Comparison of ENCODE assay signal across 4 cellular contexts in the genomic region with DNA sequence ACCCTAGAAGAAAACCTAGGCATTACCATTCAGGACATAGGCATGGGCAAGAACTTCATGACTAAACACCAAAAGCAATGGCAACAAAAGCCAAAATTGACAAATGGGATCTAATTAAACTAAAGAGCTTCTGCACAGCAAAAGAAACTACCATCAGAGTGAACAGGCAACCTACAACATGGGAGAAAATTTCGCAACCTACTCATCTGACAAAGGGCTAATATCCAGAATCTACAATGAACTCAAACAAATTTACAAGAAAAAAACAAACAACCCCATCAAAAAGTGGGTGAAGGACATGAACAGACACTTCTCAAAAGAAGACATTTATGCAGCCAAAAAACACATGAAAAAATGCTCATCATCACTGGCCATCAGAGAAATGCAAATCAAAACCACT. TPM values are rescaled to one million over a fixed set of nuclear protein-coding genes. Genes with fewer than 3 reads are reported as not detected.
"Had no signal": no experiment of that assay in that cellular context is flagged by ENCODE, and none has a peak within 500 bp of the region (broad histone marks: within the 10 kb centered on the region; RNA-seq: fewer than 3 reads in every experiment).

No MANE protein-coding gene starts in this region.

RNA-seq across cellular contexts. Expression of gene PDCL2, which starts 32.0 kb away (rescaled TPM):
- total RNA-seq: LHCN-M2, M059J, MCF 10A, NCI-H460 had no signal
